Comparison of ENCODE assay signal across 12 cellular contexts in genomic region chr11:118938491-118939411, GRCh38. TPM values are rescaled to one million over a fixed set of nuclear protein-coding genes. Genes with fewer than 3 reads are reported as not detected.
DNase-seq lines count a peak whose midpoint lies in the region; ATAC-seq, FAIRE-seq and TF ChIP-seq lines count a peak whose summit lies in the region.
"Had no signal": no experiment of that assay in that cellular context is flagged by ENCODE, and none has a peak within 500 bp of the region (broad histone marks: within the 10 kb centered on the region; RNA-seq: fewer than 3 reads in every experiment).

No MANE protein-coding gene starts in this region.

- TF ChIP-seq CTCF in CD4-positive, alpha-beta T cell (IDR thresholded peaks at IDR 0.05): no peak
- TF ChIP-seq CTCF in brain (conservative IDR thresholded peaks at IDR 0.05): no peak
- TF ChIP-seq CTCF in mucosa of descending colon (IDR thresholded peaks at IDR 0.05): no peak

- H3K36me3 Mint-ChIP-seq in CD4-positive, alpha-beta T cell (ENCODE audit: low read depth): no peaks in the 10 kb centered on the region
- no peaks in the 10 kb centered on the region for H3K36me3 Mint-ChIP-seq in brain

- H3K27ac Mint-ChIP-seq in CD4-positive, alpha-beta T cell: peak overlapping the region; percentile 36
- peak overlapping the region; percentile 2 to 97 (median 88) for H3K27ac Mint-ChIP-seq in brain

- peaks cover 52% of the 10 kb centered on the region for H3K4me1 Mint-ChIP-seq in CD4-positive, alpha-beta T cell (ENCODE audit: low read depth)
- peaks cover 45% of the 10 kb centered on the region for H3K4me1 Mint-ChIP-seq in brain

- CTCF ChIA-PET in CD4-positive, alpha-beta T cell (lab: Charles Lee): interaction anchor here (0.5 to 1.8 kb wide), 2 partner anchors 84 to 249 kb away, joined by 3 to 5 read pairs; no protein-coding TSS in a partner anchor

- H3K27me3 ChIP-seq in CD4-positive, alpha-beta T cell (ENCODE audit: control insufficient read depth, insufficient read depth, low read length): no peaks in the 10 kb centered on the region

- no peak overlapping the region for H3K4me3 ChIP-seq in mucosa of descending colon

- ATAC-seq in CD4-positive, alpha-beta T cell (ENCODE audit: poor library complexity): no peak
- ATAC-seq in mucosa of descending colon: peak; percentile 46
- ATAC-seq in HG02763 (IDR thresholded peaks at IDR 0.05; ENCODE audit: unreplicated experiment): no peak

- H3K27me3 Mint-ChIP-seq in CD4-positive, alpha-beta T cell: no peaks in the 10 kb centered on the region
- H3K27me3 Mint-ChIP-seq in brain: no peaks in the 10 kb centered on the region

- POLR2A ChIA-PET in CD4-positive, alpha-beta T cell (lab: Charles Lee): interaction anchor here (1.5 to 4.3 kb wide), 2 partner anchors 9 to 148 kb away, joined by 7 to 37 read pairs; partner anchors contain the start of gene DDX6

- no peaks in the 10 kb centered on the region for H3K9me3 Mint-ChIP-seq in CD4-positive, alpha-beta T cell
- H3K9me3 Mint-ChIP-seq in brain: no peaks in the 10 kb centered on the region

- H3K4me1 ChIP-seq in mucosa of descending colon (ENCODE audit: low read depth): no peaks in the 10 kb centered on the region

- H3K27ac ChIP-seq in CD4-positive, alpha-beta T cell (ENCODE audit: low read depth, low read length): no peak overlapping the region

- intact Hi-C loops in CD4-positive, alpha-beta T cell (cut with DNase I, micrococcal nuclease): no loop called here
- intact Hi-C loops in mucosa of descending colon (cut with DNase I, micrococcal nuclease): no loop called here

- no peaks in the 10 kb centered on the region for H3K36me3 ChIP-seq in mucosa of descending colon (ENCODE audit: low read depth)

- no peak for DNase-seq in CD4-positive, alpha-beta T cell
- DNase-seq in HTR-8/SVneo (ENCODE audit: insufficient read length, low spot score) (no peak), mucosa of descending colon (no peak), HuH-7.5 (ENCODE audit: low spot score) (no peak), AG08396 (ENCODE audit: low spot score) (no peak)
- DNase-seq in effector CD8-positive, alpha-beta T cell (lab: John Stamatoyannopoulos, UW): no peak
- DNase-seq: cortex of kidney; DND-41; stimulated activated CD4-positive, alpha-beta T cell treated with anti-CD3 and anti-CD28 coated beads, Interleukin-4, amount 100 ng/mL, for 24 hours; SW 1271 had no signal

- FAIRE-seq in HTR-8/SVneo (lab: Jason Lieb, UNC): peak; percentile 85

- no peaks in the 10 kb centered on the region for H3K9me3 ChIP-seq in CD4-positive, alpha-beta T cell (ENCODE audit: control insufficient read depth, low read length)
- H3K9me3 ChIP-seq in mucosa of descending colon: no peaks in the 10 kb centered on the region

- H3K4me3 Mint-ChIP-seq in CD4-positive, alpha-beta T cell: no peak overlapping the region
- peak overlapping the region in 4 of 5 experiments; percentile 17 to 67 (median 50) for H3K4me3 Mint-ChIP-seq in brain

RNA-seq across cellular contexts. Expression of gene BCL9L, which starts 13.0 kb away (rescaled TPM):
- total RNA-seq in CD4-positive, alpha-beta T cell: 100 to 1,000 TPM; 326 to 332 TPM
- 13.5 TPM for polyA plus RNA-seq in brain (ENCODE audit: insufficient read depth, low read depth, low replicate concordance)
- 10 to 100 TPM; 28.6 to 70.1 (median 41.7) TPM for total RNA-seq in mucosa of descending colon

RNA-seq across cellular contexts. Expression of gene UPK2, which starts 17.3 kb away (rescaled TPM):
- total RNA-seq in CD4-positive, alpha-beta T cell: under 1 TPM in 1 of 2 experiments, not detected in 1; 0.27 TPM
- polyA plus RNA-seq in brain (ENCODE audit: insufficient read depth, low read depth, low replicate concordance): 3.0 TPM
- total RNA-seq in mucosa of descending colon: not detected

RNA-seq across cellular contexts. Expression of gene FOXR1, which starts 32.8 kb away (rescaled TPM):
- not detected for total RNA-seq in CD4-positive, alpha-beta T cell
- polyA plus RNA-seq in brain (ENCODE audit: insufficient read depth, low read depth, low replicate concordance): 0.37 TPM
- not detected for total RNA-seq in mucosa of descending colon

RNA-seq across cellular contexts. Expression of gene CXCR5, which starts 55.1 kb away (rescaled TPM):
- 10 to 100 TPM; 13.2 to 14.3 TPM for total RNA-seq in CD4-positive, alpha-beta T cell
- 0.07 TPM for polyA plus RNA-seq in brain (ENCODE audit: insufficient read depth, low read depth, low replicate concordance)
- under 1 TPM in 2 of 3 donors, not detected in 1; 0.12 to 0.23 TPM for total RNA-seq in mucosa of descending colon

RNA-seq across cellular contexts. Expression of gene CENATAC, which starts 59.2 kb away (rescaled TPM):
- 100 to 1,000 TPM; 121 to 122 TPM for total RNA-seq in CD4-positive, alpha-beta T cell
- polyA plus RNA-seq in brain (ENCODE audit: insufficient read depth, low read depth, low replicate concordance): 6.2 TPM
- 10 to 100 TPM; 24.6 to 33.4 (median 30.9) TPM for total RNA-seq in mucosa of descending colon

Comparison
In these comparisons a context has a peak if more than half of its experiments do, and no peak if none do; other contexts are left out.
1. RNA of gene BCL9L, which starts 13.0 kb away (total RNA-seq): 326 to 332 TPM in CD4-positive, alpha-beta T cell; 28.6 to 70.1 TPM in mucosa of descending colon; every median in the first group is over 4 times any median in the second.